In the genomic region with DNA sequence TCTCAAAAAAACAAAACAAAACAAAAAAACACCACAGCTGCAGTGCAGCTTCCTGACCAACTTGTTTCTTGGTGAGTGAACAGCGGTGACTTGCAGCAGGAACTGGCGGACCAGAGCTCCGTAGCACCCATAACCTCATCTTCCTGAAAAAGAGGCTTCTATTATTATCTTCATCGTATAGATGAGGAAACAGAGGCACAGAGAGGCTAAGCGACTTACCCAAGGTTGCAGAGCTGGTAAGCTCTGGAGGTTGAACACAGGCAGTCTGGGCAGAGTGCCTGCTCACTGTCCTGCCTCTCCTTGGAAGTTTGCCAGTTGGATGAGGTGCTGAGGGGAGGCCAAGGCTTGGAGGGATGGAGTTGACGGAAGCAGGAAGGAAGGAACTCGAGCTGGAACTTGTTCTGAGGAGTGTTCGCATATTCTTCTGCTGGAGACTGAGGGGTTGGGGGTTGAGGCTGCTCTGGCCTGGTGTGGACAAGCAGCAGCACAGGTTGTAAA, we compare ENCODE assay signal across 10 cellular contexts. TPM values are rescaled to one million over a fixed set of nuclear protein-coding genes. Genes with fewer than 3 reads are reported as not detected.
DNase-seq lines count a peak whose midpoint lies in the region; FAIRE-seq and TF ChIP-seq lines count a peak whose summit lies in the region.
"Had no signal": no experiment of that assay in that cellular context is flagged by ENCODE, and none has a peak within 500 bp of the region (broad histone marks: within the 10 kb centered on the region; RNA-seq: fewer than 3 reads in every experiment).

No MANE protein-coding gene starts in this region.

- H3F3A ChIP-seq in DOHH2 (ENCODE audit: control insufficient read depth, insufficient read depth): no peaks in the 10 kb centered on the region

- H3K4me3 ChIP-seq in DOHH2 (ENCODE audit: low read length): peak overlapping the region; percentile 25; the same call in 1 of the 2 replicates
- H3K4me3 ChIP-seq: coronary artery, SJSA1 had no signal

- DNase-seq in HTR-8/SVneo (ENCODE audit: insufficient read length, low spot score) (peak; percentile 33), lung microvascular endothelial cell (ENCODE audit: low read depth in 2 of 2) (peak; percentile 66 to 72), NCI-H128 (lab: John Stamatoyannopoulos, UW; ENCODE audit: unreplicated experiment) (no peak), D341Med (ENCODE audit: low spot score) (no peak), globus pallidus (ENCODE audit: low spot score) (no peak)
- peak; percentile 23 for DNase-seq in activated CD4-positive, alpha-beta memory T cell treated with anti-CD3 and anti-CD28 coated beads for 36 hours
- DNase-seq in effector CD4-positive, alpha-beta T cell: no peak

- H3K27me3 ChIP-seq in DOHH2 (ENCODE audit: control insufficient read depth, low read length): peaks cover 70% of the 10 kb centered on the region
- H3K27me3 ChIP-seq: SJSA1 had no signal

- H3K27ac Mint-ChIP-seq in activated CD4-positive, alpha-beta memory T cell treated with anti-CD3 and anti-CD28 coated beads for 36 hours: no peak overlapping the region

- H3K4me3 Mint-ChIP-seq in activated CD4-positive, alpha-beta memory T cell treated with anti-CD3 and anti-CD28 coated beads for 36 hours: no peak overlapping the region

- no peaks in the 10 kb centered on the region for H3K79me2 ChIP-seq in DOHH2 (ENCODE audit: control insufficient read depth, low read length)

- H3K36me3 Mint-ChIP-seq in activated CD4-positive, alpha-beta memory T cell treated with anti-CD3 and anti-CD28 coated beads for 36 hours: no peaks in the 10 kb centered on the region

- H3K9me3 Mint-ChIP-seq in activated CD4-positive, alpha-beta memory T cell treated with anti-CD3 and anti-CD28 coated beads for 36 hours: no peaks in the 10 kb centered on the region

- CTCF ChIA-PET in activated CD4-positive, alpha-beta memory T cell treated with anti-CD3 and anti-CD28 coated beads for 36 hours (lab: Charles Lee): interaction anchor here (0.6 to 2.2 kb wide), 6 partner anchors 10 to 63 kb away, joined by 3 to 10 read pairs (median 3); no protein-coding TSS in a partner anchor

- H3K9me3 ChIP-seq in DOHH2 (ENCODE audit: control insufficient read depth, insufficient read depth, low read length): no peaks in the 10 kb centered on the region
- H3K9me3 ChIP-seq: SJSA1 had no signal

- H3K9me2 ChIP-seq in DOHH2 (replicated peaks; ENCODE audit: control insufficient read depth, low read length): no peaks in the 10 kb centered on the region

- no peaks in the 10 kb centered on the region for H3K27me3 Mint-ChIP-seq in activated CD4-positive, alpha-beta memory T cell treated with anti-CD3 and anti-CD28 coated beads for 36 hours

- peaks cover 19% of the 10 kb centered on the region for H3K4me1 Mint-ChIP-seq in activated CD4-positive, alpha-beta memory T cell treated with anti-CD3 and anti-CD28 coated beads for 36 hours (ENCODE audit: low read depth)

- intact Hi-C loops in activated CD4-positive, alpha-beta memory T cell treated with anti-CD3 and anti-CD28 coated beads for 36 hours (cut with micrococcal nuclease): no loop called here

- no peak for TF ChIP-seq CTCF in DOHH2 (IDR thresholded peaks at IDR 0.05; ENCODE audit: low read depth, low read length, poor library complexity, severe bottlenecking)

- no peaks in the 10 kb centered on the region for H4K20me1 ChIP-seq in DOHH2 (ENCODE audit: control insufficient read depth, insufficient read depth, low read depth, low read length)

- no peak for FAIRE-seq in HTR-8/SVneo (lab: Jason Lieb, UNC)

- POLR2A ChIA-PET in activated CD4-positive, alpha-beta memory T cell treated with anti-CD3 and anti-CD28 coated beads for 36 hours (lab: Charles Lee): interaction anchor here (0.6 to 1.1 kb wide), 4 partner anchors 10 to 62 kb away, joined by 3 read pairs; no protein-coding TSS in a partner anchor

- H3K27ac ChIP-seq in DOHH2 (ENCODE audit: low read depth, low read length): no peak overlapping the region
- H3K27ac ChIP-seq: coronary artery, SJSA1 had no signal

- H3K36me3 ChIP-seq in DOHH2 (ENCODE audit: control insufficient read depth, low read length): no peaks in the 10 kb centered on the region
- H3K36me3 ChIP-seq: SJSA1 had no signal

- peaks cover 28% of the 10 kb centered on the region for H3K4me1 ChIP-seq in DOHH2 (ENCODE audit: control insufficient read depth, low read length)

- H3K4me2 ChIP-seq in DOHH2 (ENCODE audit: low read length): peak overlapping the region; percentile 49

RNA-seq across cellular contexts. Expression of gene CCDC167, which starts 47.9 kb away (rescaled TPM):
- total RNA-seq in activated CD4-positive, alpha-beta memory T cell treated with anti-CD3 and anti-CD28 coated beads for 36 hours: 10 to 100 TPM; 60.4 to 65.2 TPM
- 16.8 and 17.5 TPM in 2 replicates for total RNA-seq in lung microvascular endothelial cell

Comparison
In these comparisons a context has a peak if more than half of its experiments do, and no peak if none do; other contexts are left out.
1. DNase-seq: peak in HTR-8/SVneo (single experiment), activated CD4-positive, alpha-beta memory T cell treated with anti-CD3 and anti-CD28 coated beads for 36 hours (single experiment) and lung microvascular endothelial cell (2 of 2); none in NCI-H128 (single experiment), D341Med (single experiment), effector CD4-positive, alpha-beta T cell (single experiment) and globus pallidus (single experiment).